In the genomic region with DNA sequence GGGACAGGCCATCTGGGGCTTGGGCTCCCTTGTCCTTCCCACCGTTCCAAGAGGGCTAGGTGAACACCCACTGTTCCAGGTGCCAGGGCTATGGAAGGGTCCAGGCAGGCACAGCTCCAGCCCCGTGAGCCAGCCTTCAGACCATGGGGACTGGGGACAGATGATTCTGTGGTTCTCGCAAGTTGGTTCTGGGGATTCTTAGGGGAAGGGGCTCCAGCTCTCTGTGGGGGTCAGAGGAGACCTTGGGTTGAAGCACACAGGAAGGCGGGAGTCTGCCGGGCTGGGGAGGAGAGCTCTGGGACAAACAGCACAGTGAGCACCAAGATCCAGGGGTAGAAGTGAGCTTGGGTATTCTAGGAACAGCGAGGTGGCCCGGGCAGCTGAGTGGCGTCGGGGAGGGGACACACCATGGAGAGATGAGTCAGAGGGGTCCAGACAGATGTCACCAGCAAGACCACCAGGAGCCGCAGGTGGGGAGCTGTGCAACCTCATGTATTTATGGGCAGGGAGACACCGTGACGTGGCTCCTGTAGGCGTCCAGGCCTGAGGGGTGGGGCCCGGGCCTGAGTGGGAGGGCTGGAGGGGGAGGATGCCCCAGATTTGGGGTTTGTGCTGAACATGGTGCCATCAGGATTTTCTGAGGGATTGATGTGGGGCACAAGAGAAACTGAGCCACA, we compare ENCODE assay signal across 28 cellular contexts. TPM values are rescaled to one million over a fixed set of nuclear protein-coding genes. Genes with fewer than 3 reads are reported as not detected.
A peak's percentile ranks its signal among the peaks of the same experiment; 100 is the strongest.
DNase-seq lines count a peak whose midpoint lies in the region; TF ChIP-seq lines count a peak whose summit lies in the region.
"Had no signal": no experiment of that assay in that cellular context is flagged by ENCODE, and none has a peak within 500 bp of the region (broad histone marks: within the 10 kb centered on the region; RNA-seq: fewer than 3 reads in every experiment).

No MANE protein-coding gene starts in this region.

- H3K36me3 ChIP-seq in esophagus muscularis mucosa (no peaks in the 10 kb centered on the region), tibial artery (no peaks in the 10 kb centered on the region), BE2C (no peaks in the 10 kb centered on the region)
- H3K36me3 ChIP-seq: ascending aorta had no signal

- intact Hi-C loops in activated CD4-positive, alpha-beta memory T cell treated with anti-CD3 and anti-CD28 coated beads for 36 hours (cut with micrococcal nuclease), result no loop called here
- intact Hi-C loops in esophagus muscularis mucosa (cut with DNase I), result no loop called here
- intact Hi-C loops in tibial artery (cut with DNase I; ENCODE audit: low total_unique reads), result no loop called here

- no peaks in the 10 kb centered on the region for H3K4me1 Mint-ChIP-seq in activated CD4-positive, alpha-beta memory T cell treated with anti-CD3 and anti-CD28 coated beads, Interleukin-2, amount 10 ng/mL, durations not matched to agents 7 days and 5 days
- H3K4me1 Mint-ChIP-seq in activated CD4-positive, alpha-beta memory T cell treated with anti-CD3 and anti-CD28 coated beads for 36 hours (ENCODE audit: low read depth), result no peaks in the 10 kb centered on the region
- H3K4me1 Mint-ChIP-seq: stimulated activated memory B cell treated with anti-CD40 and anti-IgM and Interleukin-4, amounts not matched to agents 10 μg/mL and 1 μg/mL and 100 μg/mL, for 72 hours had no signal

- no peak overlapping the region for H3K27ac ChIP-seq in esophagus muscularis mucosa (replicated peaks in 1 of 4)
- H3K27ac ChIP-seq in tibial artery, result no peak overlapping the region
- H3K27ac ChIP-seq: ascending aorta, HL-60, parathyroid adenoma, testis had no signal

- H3K9me3 ChIP-seq in esophagus muscularis mucosa (peaks cover 0 to 21% (median 9%) of the 10 kb centered on the region in 4 donors), tibial artery (peaks cover 0 to 13% (median 12%) of the 10 kb centered on the region in 3 donors), BE2C (no peaks in the 10 kb centered on the region)
- H3K9me3 ChIP-seq: testis had no signal

- H3K27me3 Mint-ChIP-seq in activated CD4-positive, alpha-beta memory T cell treated with anti-CD3 and anti-CD28 coated beads, Interleukin-2, amount 10 ng/mL, durations not matched to agents 7 days and 5 days, result peaks cover 2% of the 10 kb centered on the region
- H3K27me3 Mint-ChIP-seq in activated CD4-positive, alpha-beta memory T cell treated with anti-CD3 and anti-CD28 coated beads for 36 hours, result peaks cover 11% of the 10 kb centered on the region

- no peak overlapping the region for H3K4me3 Mint-ChIP-seq in activated CD4-positive, alpha-beta memory T cell treated with anti-CD3 and anti-CD28 coated beads, Interleukin-2, amount 10 ng/mL, durations not matched to agents 7 days and 5 days
- no peak overlapping the region for H3K4me3 Mint-ChIP-seq in activated CD4-positive, alpha-beta memory T cell treated with anti-CD3 and anti-CD28 coated beads for 36 hours
- H3K4me3 Mint-ChIP-seq: activated naive CD8-positive, alpha-beta T cell; naive B cell; stimulated activated memory B cell treated with anti-CD40 and anti-IgM and Interleukin-4, amounts not matched to agents 10 μg/mL and 1 μg/mL and 100 μg/mL, for 72 hours had no signal

- no peak overlapping the region for H3K27ac Mint-ChIP-seq in activated CD4-positive, alpha-beta memory T cell treated with anti-CD3 and anti-CD28 coated beads, Interleukin-2, amount 10 ng/mL, durations not matched to agents 7 days and 5 days
- H3K27ac Mint-ChIP-seq in activated CD4-positive, alpha-beta memory T cell treated with anti-CD3 and anti-CD28 coated beads for 36 hours, result no peak overlapping the region
- H3K27ac Mint-ChIP-seq: activated naive CD8-positive, alpha-beta T cell; stimulated activated memory B cell treated with anti-CD40 and anti-IgM and Interleukin-4, amounts not matched to agents 10 μg/mL and 1 μg/mL and 100 μg/mL, for 72 hours had no signal

- CTCF ChIA-PET in activated CD4-positive, alpha-beta memory T cell treated with anti-CD3 and anti-CD28 coated beads, Interleukin-2, amount 10 ng/mL, durations not matched to agents 7 days and 5 days (lab: Charles Lee), result no interaction called here
- CTCF ChIA-PET in activated CD4-positive, alpha-beta memory T cell treated with anti-CD3 and anti-CD28 coated beads for 36 hours (lab: Charles Lee), result interaction anchor here (1.0 kb wide), 1 partner anchor 33 kb away, joined by 3 read pairs; no protein-coding TSS in a partner anchor

- DNase-seq in activated CD4-positive, alpha-beta memory T cell treated with anti-CD3 and anti-CD28 coated beads, Interleukin-2, amount 10 ng/mL, durations not matched to agents 7 days and 5 days, result peak; percentile 7
- DNase-seq in activated CD4-positive, alpha-beta memory T cell treated with anti-CD3 and anti-CD28 coated beads for 36 hours, result no peak
- peak; percentile 70 for DNase-seq in esophagus muscularis mucosa (ENCODE audit: extremely low spot score)
- DNase-seq in mesenteric fat pad (ENCODE audit: low spot score), result peak; percentile 41
- DNase-seq in tibial artery, result peak; percentile 6 to 55
- DNase-seq in erythroblast (lab: John Stamatoyannopoulos, UW), result no peak
- DNase-seq in stimulated activated CD4-positive, alpha-beta T cell treated with anti-CD3 and anti-CD28 coated beads, Interleukin-4, amount 100 ng/mL, for 4 hours, result no peak
- no peak for DNase-seq in BE2C
- DNase-seq: 8988T; activated CD4-positive, CD25-positive, alpha-beta regulatory T cell; caudate nucleus; DND-41; naive B cell; NCI-H1048; NCI-H2029; NCI-H226; SHP77; SW 1271; testis had no signal

- no peaks in the 10 kb centered on the region for H3K36me3 Mint-ChIP-seq in activated CD4-positive, alpha-beta memory T cell treated with anti-CD3 and anti-CD28 coated beads, Interleukin-2, amount 10 ng/mL, durations not matched to agents 7 days and 5 days (ENCODE audit: low read depth)
- peaks cover 1% of the 10 kb centered on the region for H3K36me3 Mint-ChIP-seq in activated CD4-positive, alpha-beta memory T cell treated with anti-CD3 and anti-CD28 coated beads for 36 hours
- H3K36me3 Mint-ChIP-seq: activated naive CD8-positive, alpha-beta T cell; stimulated activated memory B cell treated with anti-CD40 and anti-IgM and Interleukin-4, amounts not matched to agents 10 μg/mL and 1 μg/mL and 100 μg/mL, for 72 hours had no signal

- H3K4me1 ChIP-seq in esophagus muscularis mucosa (peaks cover 0 to 5% (median 0%) of the 10 kb centered on the region in 4 donors), tibial artery (no peaks in the 10 kb centered on the region), BE2C (no peaks in the 10 kb centered on the region)
- H3K4me1 ChIP-seq: ascending aorta, parathyroid adenoma, testis had no signal

- H3K9me3 Mint-ChIP-seq in activated CD4-positive, alpha-beta memory T cell treated with anti-CD3 and anti-CD28 coated beads, Interleukin-2, amount 10 ng/mL, durations not matched to agents 7 days and 5 days, result no peaks in the 10 kb centered on the region
- peaks cover 9% of the 10 kb centered on the region for H3K9me3 Mint-ChIP-seq in activated CD4-positive, alpha-beta memory T cell treated with anti-CD3 and anti-CD28 coated beads for 36 hours

- H3K4me3 ChIP-seq in esophagus muscularis mucosa (no peak overlapping the region), tibial artery (no peak overlapping the region), BE2C (ENCODE audit: low read depth, low read length) (no peak overlapping the region)
- H3K4me3 ChIP-seq: ascending aorta, testis had no signal

- TF ChIP-seq POLR2A in esophagus muscularis mucosa (IDR thresholded peaks at IDR 0.05; ENCODE audit: low read depth) (no peak), erythroblast (IDR thresholded peaks at IDR 0.05; ENCODE audit: low read length) (no peak)

- peaks cover 0 to 60% (median 5%) of the 10 kb centered on the region in 4 donors for H3K27me3 ChIP-seq in esophagus muscularis mucosa
- H3K27me3 ChIP-seq in tibial artery, result peaks cover 0 to 59% of the 10 kb centered on the region in 2 donors
- peaks cover 17% of the 10 kb centered on the region for H3K27me3 ChIP-seq in BE2C
- H3K27me3 ChIP-seq: ascending aorta, testis had no signal

- no peak for TF ChIP-seq EP300 in esophagus muscularis mucosa (IDR thresholded peaks at IDR 0.05)

- POLR2A ChIA-PET in activated CD4-positive, alpha-beta memory T cell treated with anti-CD3 and anti-CD28 coated beads, Interleukin-2, amount 10 ng/mL, durations not matched to agents 7 days and 5 days (lab: Charles Lee), result no interaction called here
- POLR2A ChIA-PET in activated CD4-positive, alpha-beta memory T cell treated with anti-CD3 and anti-CD28 coated beads for 36 hours (lab: Charles Lee), result no interaction called here

- TF ChIP-seq CTCF in esophagus muscularis mucosa (IDR thresholded peaks at IDR 0.05) (no peak), tibial artery (IDR thresholded peaks at IDR 0.05) (no peak), BE2C (IDR thresholded peaks at IDR 0.05; ENCODE audit: low read depth, low read length) (no peak)

- WGBS in esophagus muscularis mucosa, result 74% methylated on average over 8 of the region's 14 CpGs

RNA-seq across cellular contexts. Expression of a gene that starts 48.8 kb away (rescaled TPM):
- total RNA-seq in activated CD4-positive, alpha-beta memory T cell treated with anti-CD3 and anti-CD28 coated beads, Interleukin-2, amount 10 ng/mL, durations not matched to agents 7 days and 5 days, result not detected
- not detected for total RNA-seq in activated CD4-positive, alpha-beta memory T cell treated with anti-CD3 and anti-CD28 coated beads for 36 hours
- total RNA-seq in esophagus muscularis mucosa (under 1 TPM in 1 of 4 donors, not detected in 3; 0.17 TPM), mesenteric fat pad (not detected)
- polyA plus RNA-seq in BE2C (2012; ENCODE audit: insufficient read depth, insufficient read length, low read depth), result 31.2 TPM
- total RNA-seq: ascending aorta, fibroblast of villous mesenchyme, HepG2, kidney epithelial cell had no signal
- polyA plus RNA-seq: H1, HepG2 had no signal

Comparison
In these comparisons a context has a peak if more than half of its experiments do, and no peak if none do; other contexts are left out.
1. DNase-seq: peak in activated CD4-positive, alpha-beta memory T cell treated with anti-CD3 and anti-CD28 coated beads, Interleukin-2, amount 10 ng/mL, durations not matched to agents 7 days and 5 days (single experiment), esophagus muscularis mucosa (single experiment), mesenteric fat pad (single experiment) and tibial artery (2 of 2); none in activated CD4-positive, alpha-beta memory T cell treated with anti-CD3 and anti-CD28 coated beads for 36 hours (single experiment), erythroblast (0 of 2), stimulated activated CD4-positive, alpha-beta T cell treated with anti-CD3 and anti-CD28 coated beads, Interleukin-4, amount 100 ng/mL, for 4 hours (0 of 2) and BE2C (single experiment).